27 cellular contexts compared by ENCODE assay signal in genomic region chr1:163970699-163971098, GRCh38.
DNase-seq lines count a peak whose midpoint lies in the region; ATAC-seq and TF ChIP-seq lines count a peak whose summit lies in the region.
"Had no signal": no experiment of that assay in that cellular context is flagged by ENCODE, and none has a peak within 500 bp of the region (broad histone marks: within the 10 kb centered on the region; RNA-seq: fewer than 3 reads in every experiment).

No MANE protein-coding gene starts in this region.

- no peak for TF ChIP-seq RAD21 in Ishikawa (IDR thresholded peaks at IDR 0.05; ENCODE audit: low read depth)

- no peak for TF ChIP-seq EP300 in Ishikawa (IDR thresholded peaks at IDR 0.05; ENCODE audit: borderline replicate concordance)

- peak overlapping the region; percentile 5 for H3K27ac ChIP-seq in cingulate gyrus (ENCODE audit: low read depth, low read length)
- H3K27ac ChIP-seq: body of pancreas, HL-60, PC-9, sigmoid colon, WERI-Rb-1 had no signal

- DNase-seq in DMS153 (lab: John Stamatoyannopoulos, UW) (peak; percentile 26), DMS153 treated with DMSO at 0.1 percent for 48 hours (lab: John Stamatoyannopoulos, UW; ENCODE audit: unreplicated experiment) (no peak), myocyte (ENCODE audit: low read depth) (peak; percentile 15), T-helper 9 cell (no peak), NCI-H1930 (lab: John Stamatoyannopoulos, UW) (no peak)
- DNase-seq: 8988T; activated CD4-positive, alpha-beta T cell treated with anti-CD3 and anti-CD28 coated beads, Interleukin-2, amount 10 ng/mL, durations not matched to agents 24 days and 14 days; activated gamma-delta T cell treated with Interleukin-2 at 50 U/mL for 16 hours; activated naive CD8-positive, alpha-beta T cell treated with anti-CD3 and anti-CD28 coated beads, Interleukin-2, amount 50 U/mL, for 24 hours; activated T-cell treated with anti-CD3 and anti-CD28 coated beads, Interleukin-2, amount 50 U/mL, for 24 hours; body of pancreas; CD4-positive, alpha-beta T cell; Kasumi-1; kidney glomerular epithelial cell; MV-4-11; NCI-H187 treated with DMSO at 0.1 percent for 48 hours; NCI-H510A; PC-9; SHP77; sigmoid colon; stimulated activated CD4-positive, alpha-beta T cell treated with anti-CD3 and anti-CD28 coated beads, Interleukin-4, amount 100 ng/mL, for 4 hours; WERI-Rb-1 had no signal

- ATAC-seq in GM19455 (IDR thresholded peaks at IDR 0.05; ENCODE audit: unreplicated experiment) = no peak
- ATAC-seq: activated naive CD8-positive, alpha-beta T cell treated with anti-CD3 and anti-CD28 coated beads, Interleukin-2, amount 50 U/mL, for 24 hours; body of pancreas; stimulated activated memory B cell treated with anti-CD40 and anti-IgM and Interleukin-4, amounts not matched to agents 10 μg/mL and 1 μg/mL and 100 μg/mL, for 72 hours had no signal

TF ChIP-seq in Ishikawa, 13 proteins besides CTCF, POLR2A, EP300 and RAD21:
- TF ChIP-seq ZBTB7A (IDR thresholded peaks at IDR 0.05; ENCODE audit: low read depth) = no peak
- TF ChIP-seq, protein P1, sequence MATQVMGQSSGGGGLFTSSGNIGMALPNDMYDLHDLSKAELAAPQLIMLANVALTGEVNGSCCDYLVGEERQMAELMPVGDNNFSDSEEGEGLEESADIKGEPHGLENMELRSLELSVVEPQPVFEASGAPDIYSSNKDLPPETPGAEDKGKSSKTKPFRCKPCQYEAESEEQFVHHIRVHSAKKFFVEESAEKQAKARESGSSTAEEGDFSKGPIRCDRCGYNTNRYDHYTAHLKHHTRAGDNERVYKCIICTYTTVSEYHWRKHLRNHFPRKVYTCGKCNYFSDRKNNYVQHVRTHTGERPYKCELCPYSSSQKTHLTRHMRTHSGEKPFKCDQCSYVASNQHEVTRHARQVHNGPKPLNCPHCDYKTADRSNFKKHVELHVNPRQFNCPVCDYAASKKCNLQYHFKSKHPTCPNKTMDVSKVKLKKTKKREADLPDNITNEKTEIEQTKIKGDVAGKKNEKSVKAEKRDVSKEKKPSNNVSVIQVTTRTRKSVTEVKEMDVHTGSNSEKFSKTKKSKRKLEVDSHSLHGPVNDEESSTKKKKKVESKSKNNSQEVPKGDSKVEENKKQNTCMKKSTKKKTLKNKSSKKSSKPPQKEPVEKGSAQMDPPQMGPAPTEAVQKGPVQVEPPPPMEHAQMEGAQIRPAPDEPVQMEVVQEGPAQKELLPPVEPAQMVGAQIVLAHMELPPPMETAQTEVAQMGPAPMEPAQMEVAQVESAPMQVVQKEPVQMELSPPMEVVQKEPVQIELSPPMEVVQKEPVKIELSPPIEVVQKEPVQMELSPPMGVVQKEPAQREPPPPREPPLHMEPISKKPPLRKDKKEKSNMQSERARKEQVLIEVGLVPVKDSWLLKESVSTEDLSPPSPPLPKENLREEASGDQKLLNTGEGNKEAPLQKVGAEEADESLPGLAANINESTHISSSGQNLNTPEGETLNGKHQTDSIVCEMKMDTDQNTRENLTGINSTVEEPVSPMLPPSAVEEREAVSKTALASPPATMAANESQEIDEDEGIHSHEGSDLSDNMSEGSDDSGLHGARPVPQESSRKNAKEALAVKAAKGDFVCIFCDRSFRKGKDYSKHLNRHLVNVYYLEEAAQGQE (IDR thresholded peaks at IDR 0.05; ENCODE audit: low read depth) = peak; percentile 36; the same call in 1 of the 2 replicates

Comparison
In these comparisons a context has a peak if more than half of its experiments do, and no peak if none do; other contexts are left out.
1. DNase-seq: peak in DMS153 (single experiment) and myocyte (single experiment); none in DMS153 treated with DMSO at 0.1 percent for 48 hours (single experiment), T-helper 9 cell (single experiment) and NCI-H1930 (0 of 2).